Comparison of ENCODE assay signal across 1 cellular context in the genomic region with DNA sequence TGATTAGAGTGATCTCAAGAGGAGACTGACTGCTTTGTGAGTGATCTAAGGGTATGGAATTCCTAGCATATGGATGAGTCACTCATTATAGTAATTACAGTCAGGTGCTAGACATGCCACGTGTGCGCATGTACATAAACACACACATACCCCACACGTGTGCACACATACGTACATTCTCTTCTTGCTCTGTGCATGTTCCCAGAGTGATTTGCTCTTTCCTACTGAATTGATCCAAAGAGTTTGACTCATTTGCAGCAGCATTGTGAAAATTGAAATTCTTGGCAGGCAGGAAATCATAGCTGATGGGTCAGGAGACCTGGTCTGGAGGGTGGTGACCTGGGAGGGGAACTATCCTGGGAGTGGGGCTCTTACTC.
TF ChIP-seq lines count a peak whose summit lies in the region.

No MANE protein-coding gene starts in this region.

TF ChIP-seq in IMR-90, 13 proteins besides CTCF, POLR2A, EP300 and RAD21:
- peak; percentile 69 for TF ChIP-seq BHLHE40 (IDR thresholded peaks at IDR 0.05; ENCODE audit: low read depth, low read length)
- TF ChIP-seq MXI1 (IDR thresholded peaks at IDR 0.05; ENCODE audit: borderline replicate concordance, low read depth, low read length): no peak
TF ChIP-seq in IMR-90: peak in this region for 1.
